ENCODE assay signal across 1 cellular context in genomic region chr6:46632053-46632452, GRCh38.
TF ChIP-seq lines count a peak whose summit lies in the region.

No MANE protein-coding gene starts in this region.

TF ChIP-seq in HepG2, 621 proteins besides CTCF, POLR2A, EP300 and RAD21:
- no peak for TF ChIP-seq ZSCAN22 (CRISPR knock-in tag; IDR thresholded peaks at IDR 0.05)
- TF ChIP-seq CEBPB (IDR thresholded peaks at IDR 0.05; ENCODE audit: borderline replicate concordance, low read depth, low read length) = peak; percentile 55
TF ChIP-seq in HepG2: peak in this region for 1.
